ENCODE assay signal across 8 cellular contexts in genomic region chr17:81221842-81222619, GRCh38. TPM values are rescaled to one million over a fixed set of nuclear protein-coding genes. Genes with fewer than 3 reads are reported as not detected.
A peak's percentile ranks its signal among the peaks of the same experiment; 100 is the strongest.
DNase-seq lines count a peak whose midpoint lies in the region; ATAC-seq and TF ChIP-seq lines count a peak whose summit lies in the region.

No MANE protein-coding gene starts in this region.

- H3K27ac ChIP-seq in OCI-LY3 (ENCODE audit: low read length) (no peak overlapping the region), ovary (no peak overlapping the region)

- no peak for TF ChIP-seq CTCF in Calu3 (IDR thresholded peaks at IDR 0.05; ENCODE audit: unreplicated experiment)
- TF ChIP-seq CTCF in OCI-LY3 (IDR thresholded peaks at IDR 0.05; ENCODE audit: low read depth, low read length), result no peak
- TF ChIP-seq CTCF in ovary (IDR thresholded peaks at IDR 0.05), result no peak

- BruUV-seq in Calu3 (replicated peaks; lab: Mats Ljungman, UMichigan), result no TSS peak

- intact Hi-C loops in Calu3 (cut with micrococcal nuclease; ENCODE audit: unreplicated experiment) (no loop called here), ovary (cut with DNase I) (loop anchor here in 1 of 4 donors (5.0 kb wide), 1 partner anchor 80 kb away; no protein-coding TSS in a partner anchor)

- H3K4me2 ChIP-seq in OCI-LY3 (ENCODE audit: low read length), result peak overlapping the region; percentile 97

- no peaks in the 10 kb centered on the region for H3K27me3 Mint-ChIP-seq in Calu3 (ENCODE audit: unreplicated experiment)

- DNase-seq in Calu3, result no peak
- DNase-seq in ovary, result peak in 2 of 5 donors; percentile 33 to 60
- DNase-seq in NCI-H1930 (lab: John Stamatoyannopoulos, UW), result no peak

- H3K4me3 ChIP-seq in OCI-LY3 (ENCODE audit: low read length) (peak overlapping the region; percentile 97), ovary (peak overlapping the region; percentile 92)

- peak overlapping the region; percentile 86 for H3K9ac ChIP-seq in OCI-LY3 (ENCODE audit: low read length)

- 5 to 6% (median 6%) methylated on average over 21 to 24 of the region's 24 CpGs for WGBS in ovary, 3 donors

- ATAC-seq in esophagus mucosa (peak; percentile 12), GM19351 (IDR thresholded peaks at IDR 0.05; ENCODE audit: unreplicated experiment) (no peak), HG03432 (IDR thresholded peaks at IDR 0.05; ENCODE audit: unreplicated experiment) (no peak), GM19467 (IDR thresholded peaks at IDR 0.05; ENCODE audit: unreplicated experiment) (no peak)

- peaks cover 13% of the 10 kb centered on the region for H3K79me2 ChIP-seq in OCI-LY3 (ENCODE audit: low read length)

- H3K36me3 Mint-ChIP-seq in Calu3 (ENCODE audit: insufficient read depth, unreplicated experiment), result peaks cover 29% of the 10 kb centered on the region

- peak overlapping the region; percentile 71 for H3K4me3 Mint-ChIP-seq in Calu3 (ENCODE audit: low read depth, unreplicated experiment)

- no peaks in the 10 kb centered on the region for H4K20me1 ChIP-seq in OCI-LY3 (ENCODE audit: insufficient read depth, low read length)

- H3K27me3 ChIP-seq in OCI-LY3 (ENCODE audit: low read depth, low read length) (no peaks in the 10 kb centered on the region), ovary (no peaks in the 10 kb centered on the region)

- no peak overlapping the region for H2AFZ ChIP-seq in OCI-LY3 (ENCODE audit: low read depth, low read length)

- no peak for TF ChIP-seq EP300 in ovary (IDR thresholded peaks at IDR 0.05)

- TF ChIP-seq POLR2A in ovary (IDR thresholded peaks at IDR 0.05), result no peak

- H3K36me3 ChIP-seq in OCI-LY3 (replicated peaks; ENCODE audit: low read depth, low read length) (no peaks in the 10 kb centered on the region), ovary (no peaks in the 10 kb centered on the region)

- no peak overlapping the region for H3K27ac Mint-ChIP-seq in Calu3 (ENCODE audit: unreplicated experiment)

- H3K4me1 ChIP-seq in OCI-LY3 (ENCODE audit: low read length) (peaks cover 15% of the 10 kb centered on the region), ovary (ENCODE audit: insufficient read depth) (peaks cover 9% of the 10 kb centered on the region)

- peaks cover 15% of the 10 kb centered on the region for H3K4me1 Mint-ChIP-seq in Calu3 (ENCODE audit: low read depth, unreplicated experiment)

- peaks cover 2% of the 10 kb centered on the region; the same call in 1 of the 2 replicates for H3K9me3 ChIP-seq in OCI-LY3 (ENCODE audit: insufficient read depth, low read length)
- H3K9me3 ChIP-seq in ovary, result no peaks in the 10 kb centered on the region

- no peaks in the 10 kb centered on the region for H3K9me3 Mint-ChIP-seq in Calu3 (ENCODE audit: low read depth, unreplicated experiment)

- CTCF ChIA-PET in Calu3 (lab: Charles Lee), result interaction anchor here (1.0 to 1.2 kb wide), 2 partner anchors 32 to 199 kb away, joined by 3 to 4 read pairs; no protein-coding TSS in a partner anchor

RNA-seq across cellular contexts. Expression of gene CEP131, which starts 0.7 kb away (rescaled TPM):
- 25.2 and 28.2 TPM in 2 replicates for total RNA-seq in Calu3 (2022)
- total RNA-seq in esophagus mucosa, result 2.7 TPM
- total RNA-seq in ovary, result 10 to 100 TPM in 3 of 7 donors, 1 to 10 TPM in 4; 5.5 to 10.7 (median 8.8) TPM
- 1 to 10 TPM in 1 of 2 donors, under 1 TPM in 1; 0.22 to 9.9 TPM for polyA plus RNA-seq in ovary

RNA-seq across cellular contexts. Expression of gene TEPSIN, which starts 16.8 kb away (rescaled TPM):
- 37.0 and 38.6 TPM in 2 replicates for total RNA-seq in Calu3 (2022)
- total RNA-seq in esophagus mucosa, result 13.1 TPM
- total RNA-seq in ovary, result 10 to 100 TPM; 15.8 to 30.2 (median 25.3) TPM
- 10 to 100 TPM in 1 of 2 donors, 1 to 10 TPM in 1; 2.5 to 21.8 TPM for polyA plus RNA-seq in ovary

RNA-seq across cellular contexts. Expression of gene NDUFAF8, which starts 17.1 kb away (rescaled TPM):
- total RNA-seq in Calu3 (2022), result 53.3 and 54.1 TPM in 2 replicates
- total RNA-seq in esophagus mucosa, result 41.2 TPM
- total RNA-seq in ovary, result 10 to 100 TPM; 26.6 to 66.3 (median 33.9) TPM
- 10 to 100 TPM; 14.6 to 53.4 TPM for polyA plus RNA-seq in ovary

RNA-seq across cellular contexts. Expression of gene AATK, which starts 56.0 kb away (rescaled TPM):
- total RNA-seq in Calu3 (2022) (0.71 TPM in 1 of 2 replicates, not detected in the other), esophagus mucosa (0.56 TPM), ovary (1 to 10 TPM in 5 of 7 donors, under 1 TPM in 2; 0.23 to 3.1 (median 1.7) TPM)
- 1 to 10 TPM in 1 of 2 donors, under 1 TPM in 1; 0.33 to 1.5 TPM for polyA plus RNA-seq in ovary

RNA-seq across cellular contexts. Expression of gene PVALEF, which starts 56.7 kb away (rescaled TPM):
- total RNA-seq in Calu3 (2022) (not detected in 2 replicates), esophagus mucosa (not detected), ovary (not detected)
- not detected for polyA plus RNA-seq in ovary
